Comparison of ENCODE assay signal across 2 cellular contexts in genomic region chr5:17282283-17283120, GRCh38.
TF ChIP-seq lines count a peak whose summit lies in the region.

No MANE protein-coding gene starts in this region.

TF ChIP-seq in liver, 16 proteins besides CTCF, POLR2A, EP300 and RAD21 (continued from another document):
- TF ChIP-seq REST (IDR thresholded peaks at IDR 0.05) (no peak), GABPA (IDR thresholded peaks at IDR 0.05 in 1 of 2, conservative IDR thresholded peaks at IDR 0.05 in 1 of 2) (no peak), ATF3 (IDR thresholded peaks at IDR 0.05) (no peak)

TF ChIP-seq in HepG2, 621 proteins besides CTCF, POLR2A, EP300 and RAD21 (continued from another document):
- TF ChIP-seq HMGXB3 (CRISPR knock-in tag; IDR thresholded peaks at IDR 0.05; ENCODE audit: borderline replicate concordance) (no peak), ZNF556 (CRISPR knock-in tag; IDR thresholded peaks at IDR 0.05; ENCODE audit: borderline replicate concordance) (no peak), GMEB1 (CRISPR knock-in tag; IDR thresholded peaks at IDR 0.05; ENCODE audit: borderline replicate concordance) (no peak), ZNF407 (CRISPR knock-in tag; IDR thresholded peaks at IDR 0.05; ENCODE audit: not compliant biosample characterization) (no peak), MYC (CRISPR knock-in tag; IDR thresholded peaks at IDR 0.05; ENCODE audit: borderline replicate concordance) (no peak), ZNF577 (CRISPR knock-in tag; IDR thresholded peaks at IDR 0.05; ENCODE audit: borderline replicate concordance, low read depth) (no peak), SMAD1 (CRISPR knock-in tag; IDR thresholded peaks at IDR 0.05; ENCODE audit: borderline replicate concordance, low read depth) (no peak), SRF (IDR thresholded peaks at IDR 0.05; ENCODE audit: low read depth, low read length) (no peak), ZNF768 (CRISPR knock-in tag; IDR thresholded peaks at IDR 0.05) (no peak), ZZZ3 (CRISPR knock-in tag; IDR thresholded peaks at IDR 0.05; ENCODE audit: borderline replicate concordance) (no peak), SMARCE1 (IDR thresholded peaks at IDR 0.05; ENCODE audit: borderline replicate concordance) (no peak), AHDC1 (CRISPR knock-in tag; IDR thresholded peaks at IDR 0.05; ENCODE audit: borderline replicate concordance) (no peak), HDAC2 (CRISPR knock-in tag; IDR thresholded peaks at IDR 0.05) (no peak), RFX5 (IDR thresholded peaks at IDR 0.05; ENCODE audit: low read depth, low read length) (no peak)
